In the genomic region with DNA sequence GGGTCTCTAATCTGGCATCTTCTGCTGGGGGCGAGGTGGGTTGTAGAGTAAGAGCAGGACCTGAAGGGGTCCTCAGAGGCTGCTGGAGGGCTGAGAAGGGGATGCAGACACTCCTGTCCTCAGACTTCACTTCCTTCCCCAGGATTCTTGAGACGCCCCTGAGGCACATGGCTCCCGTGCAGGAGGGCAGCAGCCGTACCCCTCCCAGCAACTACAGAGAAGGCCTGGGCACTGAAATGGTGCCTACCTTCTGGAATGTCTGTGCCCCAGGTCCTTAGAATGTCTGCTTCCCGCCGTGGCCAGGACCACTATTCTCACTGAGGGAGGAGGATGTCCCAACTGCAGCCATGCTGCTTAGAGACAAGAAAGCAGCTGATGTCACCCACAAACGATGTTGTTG, we compare ENCODE assay signal across 21 cellular contexts. TPM values are rescaled to one million over a fixed set of nuclear protein-coding genes. Genes with fewer than 3 reads are reported as not detected.
DNase-seq lines count a peak whose midpoint lies in the region; ATAC-seq, FAIRE-seq and TF ChIP-seq lines count a peak whose summit lies in the region.
"Had no signal": no experiment of that assay in that cellular context is flagged by ENCODE, and none has a peak within 500 bp of the region (broad histone marks: within the 10 kb centered on the region; RNA-seq: fewer than 3 reads in every experiment).

No MANE protein-coding gene starts in this region.

- H3K27me3 ChIP-seq in upper lobe of right lung = no peaks in the 10 kb centered on the region

- intact Hi-C loops in kidney (cut with DNase I) = no loop called here
- intact Hi-C loops in sciatic nerve (cut with DNase I) = no loop called here
- intact Hi-C loops in upper lobe of right lung (cut with DNase I) = no loop called here

- no peaks in the 10 kb centered on the region for H3K4me1 Mint-ChIP-seq in WTC11
- H3K4me1 Mint-ChIP-seq: CD14-positive monocyte; CD4-positive, alpha-beta memory T cell; IgD-negative memory B cell had no signal

- no peaks in the 10 kb centered on the region for H3K4me1 ChIP-seq in kidney (ENCODE audit: control insufficient read depth in 1 of 2, insufficient read depth in 1 of 2, low read depth in 1 of 2, low read length in 2 of 2)
- H3K4me1 ChIP-seq in upper lobe of right lung = no peaks in the 10 kb centered on the region

- TF ChIP-seq CTCF in WTC11 (IDR thresholded peaks at IDR 0.05) = no peak
- TF ChIP-seq CTCF in kidney (IDR thresholded peaks at IDR 0.05; ENCODE audit: borderline replicate concordance, extremely low read depth, insufficient read depth) = no peak
- no peak for TF ChIP-seq CTCF in upper lobe of right lung (IDR thresholded peaks at IDR 0.05)

- no peak overlapping the region for H3K27ac ChIP-seq in kidney (ENCODE audit: low read depth in 2 of 2, low read length in 2 of 2)
- H3K27ac ChIP-seq in upper lobe of right lung = no peak overlapping the region

- POLR2A ChIA-PET in WTC11 (lab: Charles Lee) = no interaction called here

- peaks cover 16% of the 10 kb centered on the region for H3K36me3 Mint-ChIP-seq in WTC11
- H3K36me3 Mint-ChIP-seq: CD14-positive monocyte had no signal

- peaks cover 7 to 9% of the 10 kb centered on the region in 2 donors for H3K9me3 ChIP-seq in kidney (ENCODE audit: control insufficient read depth in 1 of 2, low read length in 2 of 2)
- H3K9me3 ChIP-seq in upper lobe of right lung = peaks cover 11% of the 10 kb centered on the region

- H3K9ac ChIP-seq in kidney (ENCODE audit: low read length in 2 of 2) = no peak overlapping the region

- ATAC-seq in WTC11 (peak; percentile 52; the same call in 1 of the 2 replicates), sciatic nerve (no peak), upper lobe of right lung (no peak), SK-N-SH treated with all-trans-retinoic acid at 6 μM for 48 hours (no peak), HG03025 (IDR thresholded peaks at IDR 0.05; ENCODE audit: low FRiP score, unreplicated experiment) (no peak)
- ATAC-seq: HCT116, HepG2 had no signal

- FAIRE-seq in kidney (lab: Jason Lieb, UNC) = no peak
- FAIRE-seq: A204.1, HepG2 had no signal

- DNase-seq in WTC11 (ENCODE audit: low spot score) = no peak
- DNase-seq in kidney = peak; percentile 31
- peak; percentile 14 for DNase-seq in sciatic nerve (ENCODE audit: low spot score)
- peak; percentile 40 for DNase-seq in upper lobe of right lung
- DNase-seq in DMS79 treated with DMSO at 0.1 percent for 48 hours (lab: John Stamatoyannopoulos, UW) = no peak
- DNase-seq: ACHN; AML-193; CD4-positive, alpha-beta memory T cell; DMS153; DMS79; GF-D8; GOT3; H7; HFFc6 had no signal

- CTCF ChIA-PET in WTC11 (lab: Charles Lee) = interaction anchor here (4.2 kb wide), 1 partner anchor 13 kb away, joined by 20 read pairs; no protein-coding TSS in a partner anchor

- no peak overlapping the region for H3K27ac Mint-ChIP-seq in WTC11
- H3K27ac Mint-ChIP-seq: CD4-positive, alpha-beta memory T cell; HFFc6 had no signal

- peaks cover 17% of the 10 kb centered on the region for H3K9me3 Mint-ChIP-seq in WTC11

- H3K27me3 Mint-ChIP-seq in WTC11 (ENCODE audit: low read depth) = no peaks in the 10 kb centered on the region
- H3K27me3 Mint-ChIP-seq: CD4-positive, alpha-beta memory T cell had no signal

- H3K4me3 ChIP-seq in kidney (ENCODE audit: low read length in 2 of 2) (no peak overlapping the region), upper lobe of right lung (no peak overlapping the region)

- H3K36me3 ChIP-seq in kidney (ENCODE audit: control insufficient read depth in 1 of 2, insufficient read depth in 2 of 2, low read length in 2 of 2) = peaks cover 1 to 7% of the 10 kb centered on the region in 2 donors
- H3K36me3 ChIP-seq in upper lobe of right lung = no peaks in the 10 kb centered on the region

- H3K4me3 Mint-ChIP-seq in WTC11 = no peak overlapping the region
- H3K4me3 Mint-ChIP-seq: CD14-positive monocyte; CD4-positive, alpha-beta memory T cell; HFFc6; IgD-negative memory B cell had no signal

TF ChIP-seq in WTC11, 78 proteins besides CTCF, POLR2A, EP300 and RAD21 (continues in another document):
- TF ChIP-seq, protein P1, sequence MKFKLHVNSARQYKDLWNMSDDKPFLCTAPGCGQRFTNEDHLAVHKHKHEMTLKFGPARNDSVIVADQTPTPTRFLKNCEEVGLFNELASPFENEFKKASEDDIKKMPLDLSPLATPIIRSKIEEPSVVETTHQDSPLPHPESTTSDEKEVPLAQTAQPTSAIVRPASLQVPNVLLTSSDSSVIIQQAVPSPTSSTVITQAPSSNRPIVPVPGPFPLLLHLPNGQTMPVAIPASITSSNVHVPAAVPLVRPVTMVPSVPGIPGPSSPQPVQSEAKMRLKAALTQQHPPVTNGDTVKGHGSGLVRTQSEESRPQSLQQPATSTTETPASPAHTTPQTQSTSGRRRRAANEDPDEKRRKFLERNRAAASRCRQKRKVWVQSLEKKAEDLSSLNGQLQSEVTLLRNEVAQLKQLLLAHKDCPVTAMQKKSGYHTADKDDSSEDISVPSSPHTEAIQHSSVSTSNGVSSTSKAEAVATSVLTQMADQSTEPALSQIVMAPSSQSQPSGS (CRISPR knock-in tag; IDR thresholded peaks at IDR 0.05; ENCODE audit: borderline replicate concordance, low read depth) = no peak
- TF ChIP-seq, protein P2, sequence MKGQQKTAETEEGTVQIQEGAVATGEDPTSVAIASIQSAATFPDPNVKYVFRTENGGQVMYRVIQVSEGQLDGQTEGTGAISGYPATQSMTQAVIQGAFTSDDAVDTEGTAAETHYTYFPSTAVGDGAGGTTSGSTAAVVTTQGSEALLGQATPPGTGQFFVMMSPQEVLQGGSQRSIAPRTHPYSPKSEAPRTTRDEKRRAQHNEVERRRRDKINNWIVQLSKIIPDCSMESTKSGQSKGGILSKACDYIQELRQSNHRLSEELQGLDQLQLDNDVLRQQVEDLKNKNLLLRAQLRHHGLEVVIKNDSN (CRISPR knock-in tag; IDR thresholded peaks at IDR 0.05) = no peak
- no peak for TF ChIP-seq NR3C1 (CRISPR knock-in tag; conservative IDR thresholded peaks at IDR 0.05; ENCODE audit: low read depth)
- no peak for TF ChIP-seq GRHL2 (CRISPR knock-in tag; IDR thresholded peaks at IDR 0.05; ENCODE audit: insufficient replicate concordance, severe bottlenecking)
- TF ChIP-seq, protein P3, sequence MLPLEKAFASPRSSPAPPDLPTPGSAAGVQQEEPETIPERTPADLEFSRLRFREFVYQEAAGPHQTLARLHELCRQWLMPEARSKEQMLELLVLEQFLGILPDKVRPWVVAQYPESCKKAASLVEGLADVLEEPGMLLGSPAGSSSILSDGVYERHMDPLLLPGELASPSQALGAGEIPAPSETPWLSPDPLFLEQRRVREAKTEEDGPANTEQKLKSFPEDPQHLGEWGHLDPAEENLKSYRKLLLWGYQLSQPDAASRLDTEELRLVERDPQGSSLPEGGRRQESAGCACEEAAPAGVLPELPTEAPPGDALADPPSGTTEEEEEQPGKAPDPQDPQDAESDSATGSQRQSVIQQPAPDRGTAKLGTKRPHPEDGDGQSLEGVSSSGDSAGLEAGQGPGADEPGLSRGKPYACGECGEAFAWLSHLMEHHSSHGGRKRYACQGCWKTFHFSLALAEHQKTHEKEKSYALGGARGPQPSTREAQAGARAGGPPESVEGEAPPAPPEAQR (CRISPR knock-in tag; IDR thresholded peaks at IDR 0.05) = no peak
- no peak for TF ChIP-seq TP53 (CRISPR knock-in tag; IDR thresholded peaks at IDR 0.05)
- no peak for TF ChIP-seq MYBL2 (CRISPR knock-in tag; IDR thresholded peaks at IDR 0.05)

TF ChIP-seq in SK-N-SH treated with all-trans-retinoic acid at 6 μM for 48 hours, 23 proteins besides CTCF, POLR2A, EP300 and RAD21:
- no peak for TF ChIP-seq CSDC2 (CRISPR knock-in tag; IDR thresholded peaks at IDR 0.05)

RNA-seq across cellular contexts. Expression of a gene that starts 52.0 kb away (rescaled TPM):
- total RNA-seq in WTC11 (2021) (2.1 to 3.1 TPM (median 2.7 TPM) in 3 replicates), kidney (6.5 TPM), sciatic nerve (0.62 TPM), upper lobe of right lung (15.5 TPM)
- 0.17 TPM for polyA plus RNA-seq in kidney (ENCODE audit: insufficient read depth, low read depth, low replicate concordance)
- total RNA-seq: CD4-positive, alpha-beta memory T cell; HepG2 had no signal
- polyA plus RNA-seq: CD14-positive monocyte; CD4-positive, alpha-beta memory T cell; HepG2; IgD-negative memory B cell had no signal

Comparison
In these comparisons a context has a peak if more than half of its experiments do, and no peak if none do; other contexts are left out.
1. DNase-seq: peak in kidney (single experiment), sciatic nerve (single experiment) and upper lobe of right lung (single experiment); none in WTC11 (single experiment) and DMS79 treated with DMSO at 0.1 percent for 48 hours (single experiment).